Comparison of ENCODE assay signal across 8 cellular contexts in genomic region chr19:46860125-46860845, GRCh38. TPM values are rescaled to one million over a fixed set of nuclear protein-coding genes. Genes with fewer than 3 reads are reported as not detected.
A peak's percentile ranks its signal among the peaks of the same experiment; 100 is the strongest.
DNase-seq lines count a peak whose midpoint lies in the region; ATAC-seq, FAIRE-seq and TF ChIP-seq lines count a peak whose summit lies in the region.

No MANE protein-coding gene starts in this region.

- TF ChIP-seq EP300 in HepG2 (IDR thresholded peaks at IDR 0.05; ENCODE audit: low read depth in 2 of 2, low read length in 2 of 2) (no peak; a peak in 1 of 4 replicates), HepG2 (CRISPR knock-in tag; IDR thresholded peaks at IDR 0.05; ENCODE audit: borderline replicate concordance) (no peak; the same call in 1 of the 2 replicates)

- peak; percentile 99 for DNase-seq in NCI-H69 (lab: John Stamatoyannopoulos, UW)
- peak; percentile 91 for DNase-seq in activated CD4-positive, alpha-beta T cell treated with anti-CD3 and anti-CD28 coated beads, Interleukin-2, amount 50 U/mL, for 1 hour
- peak; percentile 98 for DNase-seq in dedifferentiated amniotic fluid mesenchymal stem cell (ENCODE audit: extremely low spot score)
- peak; percentile 96 for DNase-seq in HepG2 (ENCODE audit: low spot score)
- peak; percentile 94 for DNase-seq in stimulated activated CD4-positive, alpha-beta T cell treated with anti-CD3 and anti-CD28 coated beads, Interleukin-4, amount 100 ng/mL, for 1 hour

- peak; percentile 85 to 95 for TF ChIP-seq POLR2A in HepG2 (IDR thresholded peaks at IDR 0.05; ENCODE audit: insufficient read depth in 1 of 2, low read depth in 2 of 2, low read length in 2 of 2)

- TF ChIP-seq CTCF in HepG2 (CRISPR knock-in tag; IDR thresholded peaks at IDR 0.05), result 0 out of 2 replicates have a peak, but pooled peaks have one; percentile 16

- H3K4me2 ChIP-seq in BLaER1 (peak overlapping the region; percentile 83), HepG2 (ENCODE audit: low read depth, low read length) (peak overlapping the region; percentile 91)

- no peak overlapping the region for H2AFZ ChIP-seq in HepG2 (ENCODE audit: low read length)

- peak; percentile 79 for TF ChIP-seq RAD21 in HepG2 (CRISPR knock-in tag; IDR thresholded peaks at IDR 0.05)

- no TSS peak for BruUV-seq in HepG2 (replicated peaks; lab: Mats Ljungman, UMichigan)

- H3K4me1 ChIP-seq in BLaER1 (peaks cover 72% of the 10 kb centered on the region), HepG2 (ENCODE audit: insufficient read depth, low read length) (peaks cover 62% of the 10 kb centered on the region)

- intact Hi-C loops in HepG2 (cut with micrococcal nuclease; ENCODE audit: unreplicated experiment), result no loop called here

- peaks cover 39% of the 10 kb centered on the region for H4K20me1 ChIP-seq in BLaER1
- peaks cover 31% of the 10 kb centered on the region for H4K20me1 ChIP-seq in HepG2 (ENCODE audit: insufficient read depth, low read length)

- H3K36me3 ChIP-seq in BLaER1 (peaks cover 5% of the 10 kb centered on the region; the same call in 1 of the 2 replicates), HepG2 (replicated peaks in 1 of 2; ENCODE audit: control insufficient read depth in 1 of 2, insufficient read depth in 2 of 2, low read length in 2 of 2) (no peaks in the 10 kb centered on the region; a peak in 1 of 5 replicates)

- H3K9ac ChIP-seq in BLaER1, result peak overlapping the region; percentile 98
- peak overlapping the region; percentile 99 for H3K9ac ChIP-seq in HepG2 (ENCODE audit: insufficient read depth, low read depth, low read length)

- H3K79me2 ChIP-seq in HepG2 (ENCODE audit: insufficient read depth, low read length), result peaks cover 40% of the 10 kb centered on the region

- H3K4me3 ChIP-seq in BLaER1, result peak overlapping the region; percentile 83
- H3K4me3 ChIP-seq in HepG2 (replicated peaks in 1 of 3; ENCODE audit: insufficient read depth in 1 of 3, low read depth in 2 of 3, low read length in 3 of 3), result peak overlapping the region; percentile 67 to 83 (median 70); a peak in 5 of 6 replicates

- peak overlapping the region; percentile 99; the same call in 1 of the 2 replicates for H3K27ac ChIP-seq in BLaER1
- peak overlapping the region; percentile 100 for H3K27ac ChIP-seq in HepG2 (ENCODE audit: extremely low read length, insufficient read depth, low read length)

- CTCF ChIA-PET in HepG2 (lab: Yijun Ruan, JAX; ENCODE audit: low intra/inter-chr PET ratio, low total read pairs), result no interaction called here

- POLR2A ChIA-PET in HepG2 (lab: Yijun Ruan, JAX), result interaction anchor here (0.8 to 2.1 kb wide), 11 partner anchors 8 to 125 kb away, joined by 3 to 11 read pairs (median 4); partner anchors contain the start of genes AP2S1 and SLC1A5

- H3K9me3 ChIP-seq in BLaER1 (no peaks in the 10 kb centered on the region), HepG2 (ENCODE audit: low read length) (no peaks in the 10 kb centered on the region)

- FAIRE-seq in HepG2 (lab: Jason Lieb, UNC), result peak; percentile 92

- ATAC-seq in GM19372 (IDR thresholded peaks at IDR 0.05; ENCODE audit: low read depth, unreplicated experiment), result peak; percentile 70
- peak; percentile 68 for ATAC-seq in HG03521 (IDR thresholded peaks at IDR 0.05; ENCODE audit: unreplicated experiment)
- peak; percentile 74 for ATAC-seq in HepG2

- under 1% methylated on average over 38 of the region's 89 CpGs for WGBS in HepG2 (ENCODE audit: low lambda C conversion rate)

- in situ Hi-C loops in HepG2 (cut with HindIII; ENCODE audit: extremely low pct_ligation_motif_present, low pct_unique_long_range_greater_than_20kb), result no loop called here

- H3K27me3 ChIP-seq in BLaER1 (no peaks in the 10 kb centered on the region), HepG2 (ENCODE audit: control insufficient read depth in 1 of 2, insufficient read depth in 2 of 2, low read length in 2 of 2) (no peaks in the 10 kb centered on the region; a peak in 1 of 5 replicates)

TF ChIP-seq in HepG2, 621 proteins besides CTCF, POLR2A, EP300 and RAD21 (continues in another document):
- TF ChIP-seq IRX3 (CRISPR knock-in tag; IDR thresholded peaks at IDR 0.05; ENCODE audit: borderline replicate concordance, low read depth) (no peak), ZC3H13 (CRISPR knock-in tag; IDR thresholded peaks at IDR 0.05) (peak; percentile 92; the same call in 1 of the 2 replicates), FOXO4 (CRISPR knock-in tag; conservative IDR thresholded peaks at IDR 0.05) (no peak)

RNA-seq across cellular contexts. Expression of gene ARHGAP35, which starts 0.5 kb away (rescaled TPM):
- total RNA-seq in HepG2 (2016; rRNA removed; fragmentation: Illumina TruSeq; extraction: Trizol), result 30.1 and 39.9 TPM in 2 replicates
- total RNA-seq in HepG2 (2016; cell fraction: cytosol; rRNA removed; fragmentation: Illumina TruSeq; extraction: Trizol; ENCODE audit: low read depth), result 7.4 and 8.7 TPM in 2 replicates
- total RNA-seq in HepG2 (2016; cell fraction: insoluble cytoplasmic fraction; rRNA removed; fragmentation: Illumina TruSeq; extraction: Trizol), result 30.9 and 34.3 TPM in 2 replicates
- 22.3 and 27.4 TPM in 2 replicates for total RNA-seq in HepG2 (2016; cell fraction: membrane; rRNA removed; fragmentation: Illumina TruSeq; extraction: Trizol)
- 30.0 and 36.8 TPM in 2 replicates for total RNA-seq in HepG2 (2016; cell fraction: nucleus; rRNA removed; fragmentation: Illumina TruSeq; extraction: Trizol)
- polyA plus RNA-seq in HepG2 (2011; rRNA removed), result 28.3 and 30.2 TPM in 2 replicates
- 19.6 and 22.6 TPM in 2 replicates for polyA plus RNA-seq in HepG2 (2011; cell fraction: cytosol; rRNA removed)
- polyA plus RNA-seq in HepG2 (2011; cell fraction: nucleus; rRNA removed), result 21.7 and 24.1 TPM in 2 replicates
- polyA plus RNA-seq in HepG2 (2012), result 33.6 and 34.8 TPM in 2 replicates
- 1.4 and 1.7 TPM in 2 replicates for polyA plus RNA-seq in HepG2 (2016; cell fraction: cytosol; fragmentation: Illumina TruSeq; extraction: Trizol; ENCODE audit: low read depth)
- 17.7 and 24.1 TPM in 2 replicates for polyA plus RNA-seq in HepG2 (2016; cell fraction: insoluble cytoplasmic fraction; fragmentation: Illumina TruSeq; extraction: Trizol; ENCODE audit: low read depth)
- polyA plus RNA-seq in HepG2 (2016; cell fraction: membrane; fragmentation: Illumina TruSeq; extraction: Trizol; ENCODE audit: low read depth), result 3.9 and 5.5 TPM in 2 replicates
- polyA plus RNA-seq in HepG2 (2016; cell fraction: nucleus; fragmentation: Illumina TruSeq; extraction: Trizol; ENCODE audit: insufficient read depth, low read depth), result 28.8 and 32.3 TPM in 2 replicates
- polyA minus RNA-seq in HepG2 (2011; rRNA and poly(A)+ RNA removed; ENCODE audit: low replicate concordance), result 33.9 and 80.3 TPM in 2 replicates
- polyA minus RNA-seq in HepG2 (2011; cell fraction: cytosol; rRNA and poly(A)+ RNA removed), result 28.8 and 37.8 TPM in 2 replicates
- polyA minus RNA-seq in HepG2 (2011; cell fraction: nucleus; rRNA and poly(A)+ RNA removed), result 41.6 and 55.4 TPM in 2 replicates

RNA-seq across cellular contexts. Expression of gene AP2S1, which starts 9.6 kb away (rescaled TPM):
- total RNA-seq in HepG2 (2016; rRNA removed; fragmentation: Illumina TruSeq; extraction: Trizol), result 86.1 and 94.9 TPM in 2 replicates
- total RNA-seq in HepG2 (2016; cell fraction: cytosol; rRNA removed; fragmentation: Illumina TruSeq; extraction: Trizol; ENCODE audit: low read depth), result 77.4 and 107 TPM in 2 replicates
- total RNA-seq in HepG2 (2016; cell fraction: insoluble cytoplasmic fraction; rRNA removed; fragmentation: Illumina TruSeq; extraction: Trizol), result 86.7 and 87.8 TPM in 2 replicates
- 72.8 and 102 TPM in 2 replicates for total RNA-seq in HepG2 (2016; cell fraction: membrane; rRNA removed; fragmentation: Illumina TruSeq; extraction: Trizol)
- 32.5 and 36.8 TPM in 2 replicates for total RNA-seq in HepG2 (2016; cell fraction: nucleus; rRNA removed; fragmentation: Illumina TruSeq; extraction: Trizol)
- 45.2 and 45.3 TPM in 2 replicates for polyA plus RNA-seq in HepG2 (2011; rRNA removed)
- 60.1 and 80.0 TPM in 2 replicates for polyA plus RNA-seq in HepG2 (2011; cell fraction: cytosol; rRNA removed)
- 24.9 and 30.3 TPM in 2 replicates for polyA plus RNA-seq in HepG2 (2011; cell fraction: nucleus; rRNA removed)
- 32.6 and 51.2 TPM in 2 replicates for polyA plus RNA-seq in HepG2 (2012)
- 104 and 131 TPM in 2 replicates for polyA plus RNA-seq in HepG2 (2016; cell fraction: cytosol; fragmentation: Illumina TruSeq; extraction: Trizol; ENCODE audit: low read depth)
- polyA plus RNA-seq in HepG2 (2016; cell fraction: insoluble cytoplasmic fraction; fragmentation: Illumina TruSeq; extraction: Trizol; ENCODE audit: low read depth), result 99.5 and 113 TPM in 2 replicates
- 79.5 and 101 TPM in 2 replicates for polyA plus RNA-seq in HepG2 (2016; cell fraction: membrane; fragmentation: Illumina TruSeq; extraction: Trizol; ENCODE audit: low read depth)
- 58.8 and 65.6 TPM in 2 replicates for polyA plus RNA-seq in HepG2 (2016; cell fraction: nucleus; fragmentation: Illumina TruSeq; extraction: Trizol; ENCODE audit: insufficient read depth, low read depth)
- polyA minus RNA-seq in HepG2 (2011; rRNA and poly(A)+ RNA removed; ENCODE audit: low replicate concordance), result 39.3 and 98.7 TPM in 2 replicates
- polyA minus RNA-seq in HepG2 (2011; cell fraction: cytosol; rRNA and poly(A)+ RNA removed), result 20.1 and 31.3 TPM in 2 replicates
- polyA minus RNA-seq in HepG2 (2011; cell fraction: nucleus; rRNA and poly(A)+ RNA removed), result 8.5 and 11.1 TPM in 2 replicates

Comparison
In these comparisons a context has a peak if more than half of its experiments do, and no peak if none do; other contexts are left out.
1. Peak in every context shown above with its lines: DNase-seq, ATAC-seq, H3K4me3 ChIP-seq and H3K27ac ChIP-seq.